ENCODE assay signal across 9 cellular contexts in genomic region chr20:21615617-21616080, GRCh38.
DNase-seq lines count a peak whose midpoint lies in the region; ATAC-seq, FAIRE-seq and TF ChIP-seq lines count a peak whose summit lies in the region.
"Had no signal": no experiment of that assay in that cellular context is flagged by ENCODE, and none has a peak within 500 bp of the region (broad histone marks: within the 10 kb centered on the region; RNA-seq: fewer than 3 reads in every experiment).

No MANE protein-coding gene starts in this region.

- in situ Hi-C loops in brain microvascular endothelial cell (cut with HindIII; ENCODE audit: low pct_ligation_motif_present, low sequenced_read_pairs): no loop called here

- peak; percentile 70 to 77 for DNase-seq in Caco-2
- peak; percentile 69 for DNase-seq in MM.1S
- peak in 3 of 5 experiments; percentile 6 to 51 (median 16) for DNase-seq in T-helper 2 cell
- DNase-seq in brain microvascular endothelial cell: peak; percentile 48
- peak; percentile 76 for DNase-seq in kidney
- peak; percentile 5 to 33 for DNase-seq in stimulated activated CD4-positive, alpha-beta T cell treated with anti-CD3 and anti-CD28 coated beads, Interleukin-4, amount 100 ng/mL, for 4 hours
- DNase-seq in GF-D8 (lab: John Stamatoyannopoulos, UW): no peak

- no peak overlapping the region for H2AFZ ChIP-seq in MM.1S (ENCODE audit: low read length)

- no peaks in the 10 kb centered on the region for H3K9me3 Mint-ChIP-seq in Caco-2 (ENCODE audit: unreplicated experiment)

- intact Hi-C loops in Caco-2 (cut with micrococcal nuclease; ENCODE audit: unreplicated experiment) (loop anchor here (2.0 to 5.0 kb wide), 2 partner anchors 85 to 778 kb away; no protein-coding TSS in a partner anchor), kidney (cut with DNase I) (no loop called here)

- H3K79me2 ChIP-seq in MM.1S (ENCODE audit: low read length): no peaks in the 10 kb centered on the region

- ATAC-seq in GM19452 (IDR thresholded peaks at IDR 0.05; ENCODE audit: unreplicated experiment): peak; percentile 66

- POLR2A ChIA-PET in Caco-2 (lab: Charles Lee): no interaction called here

- no peak overlapping the region for H3K27ac Mint-ChIP-seq in Caco-2 (ENCODE audit: unreplicated experiment)

- H3K9me2 ChIP-seq in MM.1S (replicated peaks; ENCODE audit: insufficient read depth, low read length): no peaks in the 10 kb centered on the region

- H4K20me1 ChIP-seq in MM.1S (ENCODE audit: insufficient read depth, low read length): no peaks in the 10 kb centered on the region

- TF ChIP-seq CTCF in Caco-2 (IDR thresholded peaks at IDR 0.05; ENCODE audit: insufficient read depth in 1 of 2, low read depth in 1 of 2, low read length in 1 of 2, severe bottlenecking in 1 of 2, unreplicated experiment in 1 of 2): peak; percentile 87 to 93
- peak; percentile 92 for TF ChIP-seq CTCF in MM.1S (IDR thresholded peaks at IDR 0.05; ENCODE audit: low read length)
- peak; percentile 77 for TF ChIP-seq CTCF in brain microvascular endothelial cell (IDR thresholded peaks at IDR 0.05; ENCODE audit: low read depth, low read length, missing control alignments)
- peak; percentile 69 for TF ChIP-seq CTCF in kidney (IDR thresholded peaks at IDR 0.05; ENCODE audit: borderline replicate concordance, extremely low read depth, insufficient read depth)

- H3K27me3 Mint-ChIP-seq in Caco-2 (ENCODE audit: insufficient read depth, unreplicated experiment): peaks cover 24% of the 10 kb centered on the region

- H3F3A ChIP-seq in MM.1S (ENCODE audit: insufficient read depth, low read length): peaks cover 5% of the 10 kb centered on the region; the same call in 1 of the 2 replicates

- H3K9me3 ChIP-seq in Caco-2 (no peaks in the 10 kb centered on the region), MM.1S (replicated peaks; ENCODE audit: insufficient read depth, low read length) (no peaks in the 10 kb centered on the region), kidney (ENCODE audit: control insufficient read depth in 1 of 2, low read length in 2 of 2) (no peaks in the 10 kb centered on the region)

- no peak overlapping the region for H3K4me3 ChIP-seq in Caco-2 (ENCODE audit: low read depth, low read length)
- H3K4me3 ChIP-seq in MM.1S (ENCODE audit: low read length): no peak overlapping the region
- no peak overlapping the region for H3K4me3 ChIP-seq in brain microvascular endothelial cell (ENCODE audit: low read depth, low read length)
- H3K4me3 ChIP-seq in kidney (ENCODE audit: low read length in 2 of 2): no peak overlapping the region

- H3K9ac ChIP-seq in MM.1S (ENCODE audit: low read length) (no peak overlapping the region), kidney (ENCODE audit: low read length in 2 of 2) (no peak overlapping the region)

- H3K4me1 ChIP-seq in Caco-2 (peaks cover 4% of the 10 kb centered on the region; the same call in 1 of the 2 replicates), MM.1S (ENCODE audit: low read length) (peaks cover 13% of the 10 kb centered on the region; the same call in 1 of the 2 replicates), kidney (ENCODE audit: control insufficient read depth in 1 of 2, insufficient read depth in 1 of 2, low read depth in 1 of 2, low read length in 2 of 2) (no peaks in the 10 kb centered on the region)

- H3K4me3 Mint-ChIP-seq in Caco-2 (ENCODE audit: unreplicated experiment): no peak overlapping the region

- no peaks in the 10 kb centered on the region for H3K4me1 Mint-ChIP-seq in Caco-2 (ENCODE audit: low read depth, unreplicated experiment)

- no TSS peak for BruUV-seq in Caco-2 (replicated peaks; lab: Mats Ljungman, UMichigan)

- no peak overlapping the region for H3K4me2 ChIP-seq in MM.1S (ENCODE audit: low read depth, low read length)

- FAIRE-seq in kidney (lab: Jason Lieb, UNC): no peak
- FAIRE-seq: TTC549 had no signal

- no peaks in the 10 kb centered on the region for H3K36me3 ChIP-seq in Caco-2 (ENCODE audit: control insufficient read depth, insufficient read depth, low read length)
- H3K36me3 ChIP-seq in MM.1S (replicated peaks; ENCODE audit: insufficient read depth, low read length): no peaks in the 10 kb centered on the region
- H3K36me3 ChIP-seq in brain microvascular endothelial cell (replicated peaks): no peaks in the 10 kb centered on the region
- H3K36me3 ChIP-seq in kidney (ENCODE audit: control insufficient read depth in 1 of 2, insufficient read depth in 2 of 2, low read length in 2 of 2): no peaks in the 10 kb centered on the region

- CTCF ChIA-PET in Caco-2 (lab: Charles Lee): interaction anchor here (0.8 to 2.2 kb wide), 8 partner anchors 13 to 778 kb away, joined by 3 to 16 read pairs (median 4); no protein-coding TSS in a partner anchor

- H3K27ac ChIP-seq in MM.1S (ENCODE audit: low read length): no peak overlapping the region
- no peak overlapping the region for H3K27ac ChIP-seq in brain microvascular endothelial cell
- H3K27ac ChIP-seq in kidney (ENCODE audit: low read depth in 2 of 2, low read length in 2 of 2): no peak overlapping the region

- no peaks in the 10 kb centered on the region; the same call in none of the 2 replicates for H3K27me3 ChIP-seq in Caco-2 (replicated peaks; ENCODE audit: control insufficient read depth, insufficient read depth, low read length)
- no peaks in the 10 kb centered on the region for H3K27me3 ChIP-seq in MM.1S (replicated peaks; ENCODE audit: insufficient read depth, low read length)
- no peaks in the 10 kb centered on the region for H3K27me3 ChIP-seq in brain microvascular endothelial cell (replicated peaks)

- no peaks in the 10 kb centered on the region for H3K36me3 Mint-ChIP-seq in Caco-2 (ENCODE audit: insufficient read depth, unreplicated experiment)
